In genomic region chr9:70488793-70489105, GRCh38 we compare ENCODE assay signal across 21 cellular contexts.
DNase-seq lines count a peak whose midpoint lies in the region; ATAC-seq and TF ChIP-seq lines count a peak whose summit lies in the region.
"Had no signal": no experiment of that assay in that cellular context is flagged by ENCODE, and none has a peak within 500 bp of the region (broad histone marks: within the 10 kb centered on the region; RNA-seq: fewer than 3 reads in every experiment).

No MANE protein-coding gene starts in this region.

- CTCF ChIA-PET in HEK293 (lab: Yijun Ruan, JAX), result interaction anchor here (0.7 to 2.4 kb wide), 10 partner anchors 9 to 1807 kb away, joined by 3 to 6 read pairs (median 4); partner anchors contain the start of gene KLF9

- intact Hi-C loops in breast epithelium (cut with DNase I; ENCODE audit: low total_unique reads), result no loop called here
- intact Hi-C loops in lower lobe of right lung (cut with DNase I), result loop anchor here (10.0 kb wide), 2 partner anchors 116 to 134 kb away; no protein-coding TSS in a partner anchor

- H3K27me3 ChIP-seq in breast epithelium (no peaks in the 10 kb centered on the region), lower lobe of right lung (ENCODE audit: low read depth) (no peaks in the 10 kb centered on the region), skeletal muscle tissue (ENCODE audit: control insufficient read depth in 3 of 3, insufficient read depth in 3 of 3, low read length in 3 of 3) (no peaks in the 10 kb centered on the region)
- H3K27me3 ChIP-seq: hepatocyte had no signal

- ATAC-seq in lower lobe of right lung (no peak), HG02884 (IDR thresholded peaks at IDR 0.05; ENCODE audit: unreplicated experiment) (no peak)
- ATAC-seq: CD8-positive, alpha-beta T cell; naive thymus-derived CD4-positive, alpha-beta T cell had no signal

- H3K4me3 ChIP-seq in HEK293 (ENCODE audit: low read depth, low read length) (no peak overlapping the region), breast epithelium (no peak overlapping the region), lower lobe of right lung (no peak overlapping the region), skeletal muscle tissue (ENCODE audit: low read length in 3 of 3) (no peak overlapping the region)
- H3K4me3 ChIP-seq: hepatocyte had no signal

- no peaks in the 10 kb centered on the region for H3K9me3 ChIP-seq in HEK293 (ENCODE audit: control insufficient read depth, insufficient read depth, low read depth, low read length)
- no peaks in the 10 kb centered on the region for H3K9me3 ChIP-seq in breast epithelium
- H3K9me3 ChIP-seq in lower lobe of right lung, result no peaks in the 10 kb centered on the region
- H3K9me3 ChIP-seq in skeletal muscle tissue (ENCODE audit: control insufficient read depth in 3 of 3, low read length in 3 of 3), result no peaks in the 10 kb centered on the region

- peak overlapping the region; percentile 8 to 12 (median 10) for H3K9ac ChIP-seq in skeletal muscle tissue (ENCODE audit: low read depth in 1 of 3, low read length in 3 of 3)

- no peak overlapping the region for H3K27ac ChIP-seq in HEK293 (ENCODE audit: extremely low read depth, low read depth, low read length)
- H3K27ac ChIP-seq in breast epithelium, result peak overlapping the region; percentile 54 to 61
- H3K27ac ChIP-seq in lower lobe of right lung, result peak overlapping the region; percentile 50
- peak overlapping the region; percentile 37 for H3K27ac ChIP-seq in skeletal muscle tissue (ENCODE audit: low read depth, low read length)
- H3K27ac ChIP-seq: hepatocyte had no signal

- no peak for TF ChIP-seq CTCF in HEK293 (tag by site-specific recombination; IDR thresholded peaks at IDR 0.05)
- TF ChIP-seq CTCF in breast epithelium (IDR thresholded peaks at IDR 0.05), result no peak
- no peak for TF ChIP-seq CTCF in lower lobe of right lung (IDR thresholded peaks at IDR 0.05)

- H3K4me1 ChIP-seq in HEK293 (ENCODE audit: control insufficient read depth, insufficient read depth, low read length), result no peaks in the 10 kb centered on the region; the same call in 1 of the 2 replicates
- peaks cover 3 to 30% of the 10 kb centered on the region in 2 donors for H3K4me1 ChIP-seq in breast epithelium
- peaks cover 58% of the 10 kb centered on the region for H3K4me1 ChIP-seq in lower lobe of right lung
- peaks cover 41 to 67% (median 61%) of the 10 kb centered on the region in 3 donors for H3K4me1 ChIP-seq in skeletal muscle tissue (ENCODE audit: control insufficient read depth in 3 of 3, insufficient read depth in 3 of 3, low read length in 3 of 3)

- H3K36me3 ChIP-seq in HEK293 (ENCODE audit: control insufficient read depth in 2 of 2, insufficient read depth in 1 of 2, low read length in 2 of 2) (no peaks in the 10 kb centered on the region), breast epithelium (no peaks in the 10 kb centered on the region), lower lobe of right lung (no peaks in the 10 kb centered on the region), skeletal muscle tissue (ENCODE audit: control insufficient read depth in 3 of 3, insufficient read depth in 3 of 3, low read length in 3 of 3) (no peaks in the 10 kb centered on the region)

- DNase-seq in breast epithelium (ENCODE audit: low spot score in 2 of 2) (peak in 1 of 2 donors; percentile 54), lower lobe of right lung (no peak), UCSD-AML1 (lab: John Stamatoyannopoulos, UW; ENCODE audit: unreplicated experiment) (no peak), KG1 (lab: John Stamatoyannopoulos, UW) (no peak), ecto neural progenitor cell (ENCODE audit: low spot score) (no peak)
- DNase-seq: activated CD4-positive, alpha-beta T cell treated with anti-CD3 and anti-CD28 coated beads, Interleukin-2, amount 10 ng/mL, durations not matched to agents 24 days and 14 days; activated effector memory CD4-positive, alpha-beta T cell treated with anti-CD3 and anti-CD28 coated beads, Interleukin-2, amount 50 U/mL, for 16 hours; amniotic stem cell; CD8-positive, alpha-beta T cell; DMS79; effector CD8-positive, alpha-beta T cell; naive thymus-derived CD4-positive, alpha-beta T cell; NCI-H1048; NCI-H2081 treated with DMSO at 0.1 percent for 48 hours; NCI-H510A treated with DMSO at 0.1 percent for 48 hours; SHP77; stimulated activated CD4-positive, alpha-beta T cell treated with anti-CD3 and anti-CD28 coated beads, Interleukin-12 subunit alpha, Interleukin-12 subunit beta, amount 100 ng/mL, for 4 hours had no signal

- no peak for TF ChIP-seq POLR2A in breast epithelium (IDR thresholded peaks at IDR 0.05)

- POLR2A ChIA-PET in HEK293 (lab: Yijun Ruan, JAX), result interaction anchor here (0.5 to 0.6 kb wide), 2 partner anchors 43 to 68 kb away, joined by 3 to 4 read pairs; no protein-coding TSS in a partner anchor

TF ChIP-seq in HEK293, 187 proteins besides CTCF, POLR2A, EP300 and RAD21:
- TF ChIP-seq ZNF335 (tag by site-specific recombination; conservative IDR thresholded peaks at IDR 0.05) (peak; percentile 24; the same call in 1 of the 2 replicates), ZSCAN30 (tag by site-specific recombination; IDR thresholded peaks at IDR 0.05) (no peak)
